In the genomic region with DNA sequence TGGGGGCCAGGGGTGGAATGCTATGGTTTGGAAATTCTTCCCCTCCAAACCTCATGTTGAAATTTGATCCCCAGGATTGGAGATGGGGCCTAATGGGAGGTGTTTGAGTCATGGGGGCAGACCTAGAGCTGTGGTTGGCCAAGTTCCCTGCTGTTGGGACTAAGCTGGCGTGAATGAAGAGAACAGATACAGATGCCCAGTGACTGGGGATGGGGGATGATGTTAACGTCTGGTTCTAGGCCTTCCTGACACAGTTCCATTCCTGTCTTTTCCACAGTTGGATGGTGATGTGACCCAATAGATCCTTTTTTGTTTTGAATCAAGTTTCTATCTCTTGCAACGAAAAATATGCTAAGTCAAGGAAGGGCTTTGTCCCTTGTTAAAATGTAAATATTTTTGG, we compare ENCODE assay signal across 37 cellular contexts.
"Had no signal": no experiment of that assay in that cellular context is flagged by ENCODE, and none has a peak within 500 bp of the region (broad histone marks: within the 10 kb centered on the region; RNA-seq: fewer than 3 reads in every experiment).

No MANE protein-coding gene starts in this region.

- H3K36me3 Mint-ChIP-seq: activated naive CD4-positive, alpha-beta T cell treated with anti-CD3 and anti-CD28 coated beads, Interleukin-2, amount 50 U/mL, for 72 hours had no signal

- H3K9me3 Mint-ChIP-seq: activated CD4-positive, alpha-beta memory T cell treated with anti-CD3 and anti-CD28 coated beads, Interleukin-2, amount 10 ng/mL, durations not matched to agents 7 days and 5 days; activated CD4-positive, alpha-beta T cell treated with anti-CD3 and anti-CD28 coated beads, Interleukin-2, amount 10 ng/mL, durations not matched to agents 7 days and 5 days; activated naive CD4-positive, alpha-beta T cell treated with anti-CD3 and anti-CD28 coated beads for 36 hours; activated naive CD4-positive, alpha-beta T cell treated with anti-CD3 and anti-CD28 coated beads, Interleukin-2, amount 50 U/mL, for 72 hours; activated naive CD8-positive, alpha-beta T cell treated with anti-CD3 and anti-CD28 coated beads for 36 hours; activated T-cell treated with anti-CD3 and anti-CD28 coated beads, Interleukin-2, amount 50 U/mL, for 24 hours; activated T-helper 2 cell treated with anti-CD3 and anti-CD28 coated beads, Interferon-gamma antibody, Interleukin-2, Interleukin-4, amounts not matched to agents 10 μg/mL and 5 μg/mL and 100 μg/mL, durations not matched to agents 14 hours and 24 hours and 36 hours; central memory CD8-positive, alpha-beta T cell; T-helper 1 cell treated with Interleukin-12 subunit alpha and Interleukin-12 subunit beta and Interleukin-4 antibody, amounts not matched to agents 30 μg/mL and 1 μg/mL, for 36 hours; T-helper 2 cell treated with Interferon-gamma antibody and Interleukin-4, amounts not matched to agents 5 μg/mL and 100 μg/mL, for 36 hours had no signal

- H3K4me1 Mint-ChIP-seq: brain had no signal

- H3K27ac Mint-ChIP-seq: activated CD4-positive, alpha-beta memory T cell treated with anti-CD3 and anti-CD28 coated beads, Interleukin-2, amount 10 ng/mL, durations not matched to agents 7 days and 5 days; activated CD4-positive, alpha-beta T cell treated with anti-CD3 and anti-CD28 coated beads for 36 hours; activated CD4-positive, alpha-beta T cell treated with anti-CD3 and anti-CD28 coated beads, Interleukin-2, amount 10 ng/mL, durations not matched to agents 7 days and 5 days; activated CD8-positive, alpha-beta memory T cell treated with anti-CD3 and anti-CD28 coated beads, Interleukin-2, amount 10 ng/mL, durations not matched to agents 7 days and 5 days; activated CD8-positive, alpha-beta T cell treated with anti-CD3 and anti-CD28 coated beads, Interleukin-2, amount 10 ng/mL, durations not matched to agents 7 days and 5 days; activated naive CD4-positive, alpha-beta T cell treated with anti-CD3 and anti-CD28 coated beads for 36 hours; activated naive CD4-positive, alpha-beta T cell treated with anti-CD3 and anti-CD28 coated beads, Interleukin-2, amount 50 U/mL, for 72 hours; activated naive CD8-positive, alpha-beta T cell treated with anti-CD3 and anti-CD28 coated beads for 36 hours; activated T-cell treated with anti-CD3 and anti-CD28 coated beads, Interleukin-2, amount 50 U/mL, for 24 hours; activated T-helper 2 cell treated with anti-CD3 and anti-CD28 coated beads, Interferon-gamma antibody, Interleukin-2, Interleukin-4, amounts not matched to agents 10 μg/mL and 5 μg/mL and 100 μg/mL, durations not matched to agents 14 hours and 24 hours and 36 hours; brain; T-helper 1 cell treated with Interleukin-12 subunit alpha and Interleukin-12 subunit beta and Interleukin-4 antibody, amounts not matched to agents 30 μg/mL and 1 μg/mL, for 36 hours; T-helper 2 cell treated with Interferon-gamma antibody and Interleukin-4, amounts not matched to agents 5 μg/mL and 100 μg/mL, for 36 hours; WTC11 had no signal

- H3K4me3 ChIP-seq: adrenal gland, cardiac muscle cell had no signal

- H3K27ac ChIP-seq: adrenal gland, cardiac muscle cell, WERI-Rb-1 had no signal

- H3K4me3 Mint-ChIP-seq: activated CD4-positive, alpha-beta memory T cell treated with anti-CD3 and anti-CD28 coated beads, Interleukin-2, amount 10 ng/mL, durations not matched to agents 7 days and 5 days; activated CD4-positive, alpha-beta T cell treated with anti-CD3 and anti-CD28 coated beads for 36 hours; activated CD4-positive, alpha-beta T cell treated with anti-CD3 and anti-CD28 coated beads, Interleukin-2, amount 10 ng/mL, durations not matched to agents 7 days and 5 days; activated CD8-positive, alpha-beta memory T cell treated with anti-CD3 and anti-CD28 coated beads, Interleukin-2, amount 10 ng/mL, durations not matched to agents 7 days and 5 days; activated CD8-positive, alpha-beta T cell treated with anti-CD3 and anti-CD28 coated beads, Interleukin-2, amount 10 ng/mL, durations not matched to agents 7 days and 5 days; activated naive CD4-positive, alpha-beta T cell treated with anti-CD3 and anti-CD28 coated beads for 36 hours; activated naive CD8-positive, alpha-beta T cell treated with anti-CD3 and anti-CD28 coated beads for 36 hours; activated T-cell treated with anti-CD3 and anti-CD28 coated beads, Interleukin-2, amount 50 U/mL, for 24 hours; brain; central memory CD8-positive, alpha-beta T cell; T-helper 1 cell treated with Interleukin-12 subunit alpha and Interleukin-12 subunit beta and Interleukin-4 antibody, amounts not matched to agents 30 μg/mL and 1 μg/mL, for 36 hours; T-helper 2 cell treated with Interferon-gamma antibody and Interleukin-4, amounts not matched to agents 5 μg/mL and 100 μg/mL, for 36 hours; WTC11 had no signal

- H3K36me3 ChIP-seq: adrenal gland had no signal

- H3K27me3 Mint-ChIP-seq: activated CD4-positive, alpha-beta T cell treated with anti-CD3 and anti-CD28 coated beads, Interleukin-2, amount 10 ng/mL, durations not matched to agents 7 days and 5 days; activated CD8-positive, alpha-beta memory T cell treated with anti-CD3 and anti-CD28 coated beads, Interleukin-2, amount 10 ng/mL, durations not matched to agents 7 days and 5 days; activated T-cell treated with anti-CD3 and anti-CD28 coated beads, Interleukin-2, amount 50 U/mL, for 24 hours; brain; central memory CD8-positive, alpha-beta T cell had no signal

- H3K9me3 ChIP-seq: adrenal gland had no signal

- ATAC-seq: activated CD4-positive, alpha-beta T cell treated with anti-CD3 and anti-CD28 coated beads for 36 hours; activated CD4-positive, CD25-positive, alpha-beta regulatory T cell treated with anti-CD3 and anti-CD28 coated beads, Interleukin-2, amount 50 U/mL, for 24 hours; activated CD8-positive, alpha-beta memory T cell treated with anti-CD3 and anti-CD28 coated beads, Interleukin-2, amount 10 ng/mL, durations not matched to agents 7 days and 5 days; activated CD8-positive, alpha-beta T cell treated with anti-CD3 and anti-CD28 coated beads, Interleukin-2, amount 10 ng/mL, durations not matched to agents 7 days and 5 days; activated naive CD4-positive, alpha-beta T cell treated with anti-CD3 and anti-CD28 coated beads, Interleukin-2, amount 50 U/mL, for 72 hours; WTC11 had no signal

- DNase-seq: activated CD4-positive, alpha-beta memory T cell treated with anti-CD3 and anti-CD28 coated beads, Interleukin-2, amount 10 ng/mL, durations not matched to agents 7 days and 5 days; activated CD4-positive, alpha-beta T cell treated with anti-CD3 and anti-CD28 coated beads for 1 hour; activated CD4-positive, alpha-beta T cell treated with anti-CD3 and anti-CD28 coated beads for 36 hours; activated CD4-positive, alpha-beta T cell treated with anti-CD3 and anti-CD28 coated beads for 48 hours; activated CD4-positive, alpha-beta T cell treated with anti-CD3 and anti-CD28 coated beads, Interleukin-2, amount 10 ng/mL, durations not matched to agents 7 days and 5 days; activated CD4-positive, alpha-beta T cell treated with anti-CD3 and anti-CD28 coated beads, Interleukin-2, amount 50 U/mL, for 48 hours; activated CD4-positive, CD25-positive, alpha-beta regulatory T cell; activated CD8-positive, alpha-beta memory T cell treated with anti-CD3 and anti-CD28 coated beads for 24 hours; activated CD8-positive, alpha-beta memory T cell treated with anti-CD3 and anti-CD28 coated beads, Interleukin-2, amount 10 ng/mL, durations not matched to agents 7 days and 5 days; activated CD8-positive, alpha-beta memory T cell treated with anti-CD3 and anti-CD28 coated beads, Interleukin-2, amount 50 U/mL, for 48 hours; activated CD8-positive, alpha-beta T cell treated with anti-CD3 and anti-CD28 coated beads, Interleukin-2, amount 10 ng/mL, durations not matched to agents 7 days and 5 days; activated effector memory CD4-positive, alpha-beta T cell treated with Interleukin-2 at 50 U/mL for 16 hours; activated gamma-delta T cell; activated naive CD4-positive, alpha-beta T cell treated with anti-CD3 and anti-CD28 coated beads for 36 hours; activated naive CD4-positive, alpha-beta T cell treated with anti-CD3 and anti-CD28 coated beads, Interleukin-2, amount 50 U/mL, for 16 hours; activated naive CD8-positive, alpha-beta T cell treated with anti-CD3 and anti-CD28 coated beads for 36 hours; activated T-cell treated with anti-CD3 and anti-CD28 coated beads, Interleukin-2, amount 50 U/mL, for 24 hours; activated T-cell treated with anti-CD3 and anti-CD28 coated beads, Interleukin-2, amount 50 U/mL, for 48 hours; adrenal gland; amniotic stem cell; aorta; caudate nucleus; cerebellar nuclear complex; SW 1271; T-helper 1 cell; T-helper 2 cell; T-helper 9 cell; WERI-Rb-1 had no signal

- H3K4me1 ChIP-seq: adrenal gland had no signal

- H3K27me3 ChIP-seq: adrenal gland, cardiac muscle cell had no signal
